Comparison of ENCODE assay signal across 1 cellular context in the genomic region with DNA sequence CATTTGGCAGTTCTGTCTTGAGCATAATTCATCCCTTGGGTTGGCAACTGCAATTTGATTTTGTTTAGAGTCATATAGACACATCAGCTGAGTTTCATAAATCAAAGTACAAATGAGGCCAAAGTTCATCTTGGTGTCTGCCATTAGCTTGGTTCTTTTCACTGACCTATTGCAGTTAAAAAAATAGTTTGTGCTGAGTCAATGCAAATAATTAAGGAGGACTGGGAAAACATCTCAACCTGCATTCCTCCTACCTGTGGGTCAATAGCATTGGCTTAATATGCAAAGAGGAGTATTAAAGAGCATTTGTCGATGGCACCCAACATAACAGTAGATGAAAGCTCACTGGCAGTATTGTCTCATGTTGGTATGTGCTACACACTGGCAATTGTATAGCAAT.
TF ChIP-seq lines count a peak whose summit lies in the region.

No MANE protein-coding gene starts in this region.

TF ChIP-seq in HepG2, 621 proteins besides CTCF, POLR2A, EP300 and RAD21 (continued from another document and continues in another):
- TF ChIP-seq, protein P1, sequence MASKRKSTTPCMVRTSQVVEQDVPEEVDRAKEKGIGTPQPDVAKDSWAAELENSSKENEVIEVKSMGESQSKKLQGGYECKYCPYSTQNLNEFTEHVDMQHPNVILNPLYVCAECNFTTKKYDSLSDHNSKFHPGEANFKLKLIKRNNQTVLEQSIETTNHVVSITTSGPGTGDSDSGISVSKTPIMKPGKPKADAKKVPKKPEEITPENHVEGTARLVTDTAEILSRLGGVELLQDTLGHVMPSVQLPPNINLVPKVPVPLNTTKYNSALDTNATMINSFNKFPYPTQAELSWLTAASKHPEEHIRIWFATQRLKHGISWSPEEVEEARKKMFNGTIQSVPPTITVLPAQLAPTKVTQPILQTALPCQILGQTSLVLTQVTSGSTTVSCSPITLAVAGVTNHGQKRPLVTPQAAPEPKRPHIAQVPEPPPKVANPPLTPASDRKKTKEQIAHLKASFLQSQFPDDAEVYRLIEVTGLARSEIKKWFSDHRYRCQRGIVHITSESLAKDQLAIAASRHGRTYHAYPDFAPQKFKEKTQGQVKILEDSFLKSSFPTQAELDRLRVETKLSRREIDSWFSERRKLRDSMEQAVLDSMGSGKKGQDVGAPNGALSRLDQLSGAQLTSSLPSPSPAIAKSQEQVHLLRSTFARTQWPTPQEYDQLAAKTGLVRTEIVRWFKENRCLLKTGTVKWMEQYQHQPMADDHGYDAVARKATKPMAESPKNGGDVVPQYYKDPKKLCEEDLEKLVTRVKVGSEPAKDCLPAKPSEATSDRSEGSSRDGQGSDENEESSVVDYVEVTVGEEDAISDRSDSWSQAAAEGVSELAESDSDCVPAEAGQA (IDR thresholded peaks at IDR 0.05; ENCODE audit: low read depth), result no peak
- TF ChIP-seq, protein P1 (CRISPR knock-in tag; IDR thresholded peaks at IDR 0.05; ENCODE audit: borderline replicate concordance), result no peak
- TF ChIP-seq IKZF4 (CRISPR knock-in tag; IDR thresholded peaks at IDR 0.05; ENCODE audit: borderline replicate concordance, low read depth, not compliant biosample characterization) (no peak), GFI1 (CRISPR knock-in tag; IDR thresholded peaks at IDR 0.05; ENCODE audit: borderline replicate concordance) (peak; percentile 92), MAFK (conservative IDR thresholded peaks at IDR 0.05 in 1 of 2, IDR thresholded peaks at IDR 0.05 in 1 of 2; ENCODE audit: low read length in 2 of 2) (peak; percentile 44 to 59; a peak in 3 of 4 replicates), SP4 (CRISPR knock-in tag; IDR thresholded peaks at IDR 0.05) (no peak), ZNF253 (CRISPR knock-in tag; IDR thresholded peaks at IDR 0.05; ENCODE audit: borderline replicate concordance) (no peak), HMG20B (CRISPR knock-in tag; conservative IDR thresholded peaks at IDR 0.05) (no peak), KDM6A (CRISPR knock-in tag; IDR thresholded peaks at IDR 0.05; ENCODE audit: low read depth) (no peak), KMT2A (CRISPR knock-in tag; IDR thresholded peaks at IDR 0.05) (no peak), TOE1 (CRISPR knock-in tag; IDR thresholded peaks at IDR 0.05) (no peak), ZNF333 (CRISPR knock-in tag; IDR thresholded peaks at IDR 0.05; ENCODE audit: borderline replicate concordance) (no peak), ZNF598 (CRISPR knock-in tag; IDR thresholded peaks at IDR 0.05; ENCODE audit: borderline replicate concordance) (no peak), ZEB1 (IDR thresholded peaks at IDR 0.05; ENCODE audit: insufficient replicate concordance, low read depth) (no peak), EEA1 (CRISPR knock-in tag; IDR thresholded peaks at IDR 0.05; ENCODE audit: borderline replicate concordance) (no peak), KAT7 (CRISPR knock-in tag; IDR thresholded peaks at IDR 0.05; ENCODE audit: borderline replicate concordance) (no peak), PLRG1 (conservative IDR thresholded peaks at IDR 0.05) (no peak), RXRB (CRISPR knock-in tag; IDR thresholded peaks at IDR 0.05; ENCODE audit: borderline replicate concordance) (peak; percentile 43; the same call in 1 of the 2 replicates), ZNF232 (CRISPR knock-in tag; IDR thresholded peaks at IDR 0.05; ENCODE audit: borderline replicate concordance) (no peak), FOXJ3 (CRISPR knock-in tag; IDR thresholded peaks at IDR 0.05; ENCODE audit: borderline replicate concordance) (no peak)
- TF ChIP-seq, protein P2, sequence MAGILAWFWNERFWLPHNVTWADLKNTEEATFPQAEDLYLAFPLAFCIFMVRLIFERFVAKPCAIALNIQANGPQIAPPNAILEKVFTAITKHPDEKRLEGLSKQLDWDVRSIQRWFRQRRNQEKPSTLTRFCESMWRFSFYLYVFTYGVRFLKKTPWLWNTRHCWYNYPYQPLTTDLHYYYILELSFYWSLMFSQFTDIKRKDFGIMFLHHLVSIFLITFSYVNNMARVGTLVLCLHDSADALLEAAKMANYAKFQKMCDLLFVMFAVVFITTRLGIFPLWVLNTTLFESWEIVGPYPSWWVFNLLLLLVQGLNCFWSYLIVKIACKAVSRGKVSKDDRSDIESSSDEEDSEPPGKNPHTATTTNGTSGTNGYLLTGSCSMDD (CRISPR knock-in tag; IDR thresholded peaks at IDR 0.05), result no peak
- TF ChIP-seq, protein P3, sequence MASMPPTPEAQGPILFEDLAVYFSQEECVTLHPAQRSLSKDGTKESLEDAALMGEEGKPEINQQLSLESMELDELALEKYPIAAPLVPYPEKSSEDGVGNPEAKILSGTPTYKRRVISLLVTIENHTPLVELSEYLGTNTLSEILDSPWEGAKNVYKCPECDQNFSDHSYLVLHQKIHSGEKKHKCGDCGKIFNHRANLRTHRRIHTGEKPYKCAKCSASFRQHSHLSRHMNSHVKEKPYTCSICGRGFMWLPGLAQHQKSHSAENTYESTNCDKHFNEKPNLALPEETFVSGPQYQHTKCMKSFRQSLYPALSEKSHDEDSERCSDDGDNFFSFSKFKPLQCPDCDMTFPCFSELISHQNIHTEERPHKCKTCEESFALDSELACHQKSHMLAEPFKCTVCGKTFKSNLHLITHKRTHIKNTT (CRISPR knock-in tag; IDR thresholded peaks at IDR 0.05), result no peak
- TF ChIP-seq, protein P4, sequence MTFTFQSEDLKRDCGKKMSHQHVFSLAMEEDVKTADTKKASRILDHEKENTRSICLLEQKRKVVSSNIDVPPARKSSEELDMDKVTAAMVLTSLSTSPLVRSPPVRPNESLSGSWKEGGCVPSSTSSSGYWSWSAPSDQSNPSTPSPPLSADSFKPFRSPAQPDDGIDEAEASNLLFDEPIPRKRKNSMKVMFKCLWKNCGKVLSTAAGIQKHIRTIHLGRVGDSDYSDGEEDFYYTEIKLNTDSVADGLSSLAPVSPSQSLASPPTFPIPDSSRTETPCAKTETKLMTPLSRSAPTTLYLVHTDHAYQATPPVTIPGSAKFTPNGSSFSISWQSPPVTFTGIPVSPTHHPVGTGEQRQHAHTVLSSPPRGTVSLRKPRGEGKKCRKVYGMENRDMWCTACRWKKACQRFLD (CRISPR knock-in tag; IDR thresholded peaks at IDR 0.05; ENCODE audit: borderline replicate concordance), result no peak
- TF ChIP-seq, protein P5, sequence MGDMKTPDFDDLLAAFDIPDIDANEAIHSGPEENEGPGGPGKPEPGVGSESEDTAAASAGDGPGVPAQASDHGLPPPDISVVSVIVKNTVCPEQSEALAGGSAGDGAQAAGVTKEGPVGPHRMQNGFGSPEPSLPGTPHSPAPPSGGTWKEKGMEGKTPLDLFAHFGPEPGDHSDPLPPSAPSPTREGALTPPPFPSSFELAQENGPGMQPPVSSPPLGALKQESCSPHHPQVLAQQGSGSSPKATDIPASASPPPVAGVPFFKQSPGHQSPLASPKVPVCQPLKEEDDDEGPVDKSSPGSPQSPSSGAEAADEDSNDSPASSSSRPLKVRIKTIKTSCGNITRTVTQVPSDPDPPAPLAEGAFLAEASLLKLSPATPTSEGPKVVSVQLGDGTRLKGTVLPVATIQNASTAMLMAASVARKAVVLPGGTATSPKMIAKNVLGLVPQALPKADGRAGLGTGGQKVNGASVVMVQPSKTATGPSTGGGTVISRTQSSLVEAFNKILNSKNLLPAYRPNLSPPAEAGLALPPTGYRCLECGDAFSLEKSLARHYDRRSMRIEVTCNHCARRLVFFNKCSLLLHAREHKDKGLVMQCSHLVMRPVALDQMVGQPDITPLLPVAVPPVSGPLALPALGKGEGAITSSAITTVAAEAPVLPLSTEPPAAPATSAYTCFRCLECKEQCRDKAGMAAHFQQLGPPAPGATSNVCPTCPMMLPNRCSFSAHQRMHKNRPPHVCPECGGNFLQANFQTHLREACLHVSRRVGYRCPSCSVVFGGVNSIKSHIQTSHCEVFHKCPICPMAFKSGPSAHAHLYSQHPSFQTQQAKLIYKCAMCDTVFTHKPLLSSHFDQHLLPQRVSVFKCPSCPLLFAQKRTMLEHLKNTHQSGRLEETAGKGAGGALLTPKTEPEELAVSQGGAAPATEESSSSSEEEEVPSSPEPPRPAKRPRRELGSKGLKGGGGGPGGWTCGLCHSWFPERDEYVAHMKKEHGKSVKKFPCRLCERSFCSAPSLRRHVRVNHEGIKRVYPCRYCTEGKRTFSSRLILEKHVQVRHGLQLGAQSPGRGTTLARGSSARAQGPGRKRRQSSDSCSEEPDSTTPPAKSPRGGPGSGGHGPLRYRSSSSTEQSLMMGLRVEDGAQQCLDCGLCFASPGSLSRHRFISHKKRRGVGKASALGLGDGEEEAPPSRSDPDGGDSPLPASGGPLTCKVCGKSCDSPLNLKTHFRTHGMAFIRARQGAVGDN (CRISPR knock-in tag; IDR thresholded peaks at IDR 0.05), result no peak
- TF ChIP-seq, protein P6, sequence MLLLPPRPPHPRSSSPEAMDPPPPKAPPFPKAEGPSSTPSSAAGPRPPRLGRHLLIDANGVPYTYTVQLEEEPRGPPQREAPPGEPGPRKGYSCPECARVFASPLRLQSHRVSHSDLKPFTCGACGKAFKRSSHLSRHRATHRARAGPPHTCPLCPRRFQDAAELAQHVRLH (CRISPR knock-in tag; IDR thresholded peaks at IDR 0.05; ENCODE audit: borderline replicate concordance, low read depth), result no peak
- TF ChIP-seq, protein P7, sequence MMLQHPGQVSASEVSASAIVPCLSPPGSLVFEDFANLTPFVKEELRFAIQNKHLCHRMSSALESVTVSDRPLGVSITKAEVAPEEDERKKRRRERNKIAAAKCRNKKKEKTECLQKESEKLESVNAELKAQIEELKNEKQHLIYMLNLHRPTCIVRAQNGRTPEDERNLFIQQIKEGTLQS (CRISPR knock-in tag; IDR thresholded peaks at IDR 0.05), result no peak
- TF ChIP-seq, protein P8, sequence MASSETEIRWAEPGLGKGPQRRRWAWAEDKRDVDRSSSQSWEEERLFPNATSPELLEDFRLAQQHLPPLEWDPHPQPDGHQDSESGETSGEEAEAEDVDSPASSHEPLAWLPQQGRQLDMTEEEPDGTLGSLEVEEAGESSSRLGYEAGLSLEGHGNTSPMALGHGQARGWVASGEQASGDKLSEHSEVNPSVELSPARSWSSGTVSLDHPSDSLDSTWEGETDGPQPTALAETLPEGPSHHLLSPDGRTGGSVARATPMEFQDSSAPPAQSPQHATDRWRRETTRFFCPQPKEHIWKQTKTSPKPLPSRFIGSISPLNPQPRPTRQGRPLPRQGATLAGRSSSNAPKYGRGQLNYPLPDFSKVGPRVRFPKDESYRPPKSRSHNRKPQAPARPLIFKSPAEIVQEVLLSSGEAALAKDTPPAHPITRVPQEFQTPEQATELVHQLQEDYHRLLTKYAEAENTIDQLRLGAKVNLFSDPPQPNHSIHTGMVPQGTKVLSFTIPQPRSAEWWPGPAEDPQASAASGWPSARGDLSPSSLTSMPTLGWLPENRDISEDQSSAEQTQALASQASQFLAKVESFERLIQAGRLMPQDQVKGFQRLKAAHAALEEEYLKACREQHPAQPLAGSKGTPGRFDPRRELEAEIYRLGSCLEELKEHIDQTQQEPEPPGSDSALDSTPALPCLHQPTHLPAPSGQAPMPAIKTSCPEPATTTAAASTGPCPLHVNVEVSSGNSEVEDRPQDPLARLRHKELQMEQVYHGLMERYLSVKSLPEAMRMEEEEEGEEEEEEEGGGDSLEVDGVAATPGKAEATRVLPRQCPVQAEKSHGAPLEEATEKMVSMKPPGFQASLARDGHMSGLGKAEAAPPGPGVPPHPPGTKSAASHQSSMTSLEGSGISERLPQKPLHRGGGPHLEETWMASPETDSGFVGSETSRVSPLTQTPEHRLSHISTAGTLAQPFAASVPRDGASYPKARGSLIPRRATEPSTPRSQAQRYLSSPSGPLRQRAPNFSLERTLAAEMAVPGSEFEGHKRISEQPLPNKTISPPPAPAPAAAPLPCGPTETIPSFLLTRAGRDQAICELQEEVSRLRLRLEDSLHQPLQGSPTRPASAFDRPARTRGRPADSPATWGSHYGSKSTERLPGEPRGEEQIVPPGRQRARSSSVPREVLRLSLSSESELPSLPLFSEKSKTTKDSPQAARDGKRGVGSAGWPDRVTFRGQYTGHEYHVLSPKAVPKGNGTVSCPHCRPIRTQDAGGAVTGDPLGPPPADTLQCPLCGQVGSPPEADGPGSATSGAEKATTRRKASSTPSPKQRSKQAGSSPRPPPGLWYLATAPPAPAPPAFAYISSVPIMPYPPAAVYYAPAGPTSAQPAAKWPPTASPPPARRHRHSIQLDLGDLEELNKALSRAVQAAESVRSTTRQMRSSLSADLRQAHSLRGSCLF (CRISPR knock-in tag; IDR thresholded peaks at IDR 0.05; ENCODE audit: borderline replicate concordance), result no peak
- TF ChIP-seq, protein P9, sequence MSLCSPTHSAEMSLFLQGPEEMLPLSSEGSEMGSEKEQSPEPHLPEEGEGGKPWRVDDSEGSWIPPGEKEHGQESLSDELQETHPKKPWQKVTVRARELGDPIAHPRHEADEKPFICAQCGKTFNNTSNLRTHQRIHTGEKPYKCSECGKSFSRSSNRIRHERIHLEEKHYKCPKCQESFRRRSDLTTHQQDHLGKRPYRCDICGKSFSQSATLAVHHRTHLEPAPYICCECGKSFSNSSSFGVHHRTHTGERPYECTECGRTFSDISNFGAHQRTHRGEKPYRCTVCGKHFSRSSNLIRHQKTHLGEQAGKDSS (CRISPR knock-in tag; IDR thresholded peaks at IDR 0.05; ENCODE audit: borderline replicate concordance, low read depth), result no peak
- TF ChIP-seq, protein P10, sequence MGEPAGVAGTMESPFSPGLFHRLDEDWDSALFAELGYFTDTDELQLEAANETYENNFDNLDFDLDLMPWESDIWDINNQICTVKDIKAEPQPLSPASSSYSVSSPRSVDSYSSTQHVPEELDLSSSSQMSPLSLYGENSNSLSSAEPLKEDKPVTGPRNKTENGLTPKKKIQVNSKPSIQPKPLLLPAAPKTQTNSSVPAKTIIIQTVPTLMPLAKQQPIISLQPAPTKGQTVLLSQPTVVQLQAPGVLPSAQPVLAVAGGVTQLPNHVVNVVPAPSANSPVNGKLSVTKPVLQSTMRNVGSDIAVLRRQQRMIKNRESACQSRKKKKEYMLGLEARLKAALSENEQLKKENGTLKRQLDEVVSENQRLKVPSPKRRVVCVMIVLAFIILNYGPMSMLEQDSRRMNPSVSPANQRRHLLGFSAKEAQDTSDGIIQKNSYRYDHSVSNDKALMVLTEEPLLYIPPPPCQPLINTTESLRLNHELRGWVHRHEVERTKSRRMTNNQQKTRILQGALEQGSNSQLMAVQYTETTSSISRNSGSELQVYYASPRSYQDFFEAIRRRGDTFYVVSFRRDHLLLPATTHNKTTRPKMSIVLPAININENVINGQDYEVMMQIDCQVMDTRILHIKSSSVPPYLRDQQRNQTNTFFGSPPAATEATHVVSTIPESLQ (CRISPR knock-in tag; conservative IDR thresholded peaks at IDR 0.05), result no peak
